ENCODE assay signal across 20 cellular contexts in genomic region chr7:14303536-14303935, GRCh38.
A peak's percentile ranks its signal among the peaks of the same experiment; 100 is the strongest.
DNase-seq lines count a peak whose midpoint lies in the region; ATAC-seq, FAIRE-seq and TF ChIP-seq lines count a peak whose summit lies in the region.
"Had no signal": no experiment of that assay in that cellular context is flagged by ENCODE, and none has a peak within 500 bp of the region (broad histone marks: within the 10 kb centered on the region; RNA-seq: fewer than 3 reads in every experiment).

No MANE protein-coding gene starts in this region.

- no peak for FAIRE-seq in urothelium cell line (lab: Jason Lieb, UNC)
- FAIRE-seq: GM12891, GM18507 had no signal

- CTCF ChIA-PET in Calu3 (lab: Charles Lee) = no interaction called here

- H3K36me3 ChIP-seq in brain microvascular endothelial cell (replicated peaks) = no peaks in the 10 kb centered on the region
- H3K36me3 ChIP-seq: BE2C, SJCRH30 had no signal

- no peak overlapping the region for H3K27ac Mint-ChIP-seq in Calu3 (ENCODE audit: unreplicated experiment)
- H3K27ac Mint-ChIP-seq: CD4-positive, CD25-positive, alpha-beta regulatory T cell; H9 had no signal

- no peaks in the 10 kb centered on the region for H3K36me3 Mint-ChIP-seq in Calu3 (ENCODE audit: insufficient read depth, unreplicated experiment)
- H3K36me3 Mint-ChIP-seq: CD4-positive, CD25-positive, alpha-beta regulatory T cell had no signal

- no peaks in the 10 kb centered on the region for H3K27me3 ChIP-seq in brain microvascular endothelial cell (replicated peaks)
- H3K27me3 ChIP-seq: BE2C, SJCRH30 had no signal

- no peaks in the 10 kb centered on the region for H3K27me3 Mint-ChIP-seq in Calu3 (ENCODE audit: unreplicated experiment)
- H3K27me3 Mint-ChIP-seq: CD4-positive, CD25-positive, alpha-beta regulatory T cell had no signal

- H3K4me3 ChIP-seq in epithelial cell of esophagus (ENCODE audit: low read length) (no peak overlapping the region), brain microvascular endothelial cell (ENCODE audit: low read depth, low read length) (no peak overlapping the region)
- H3K4me3 ChIP-seq: SJCRH30 had no signal

- no TSS peak for BruUV-seq in Calu3 (replicated peaks; lab: Mats Ljungman, UMichigan)

- no peaks in the 10 kb centered on the region for H3K4me1 Mint-ChIP-seq in Calu3 (ENCODE audit: low read depth, unreplicated experiment)
- H3K4me1 Mint-ChIP-seq: CD4-positive, CD25-positive, alpha-beta regulatory T cell had no signal

- no peak overlapping the region for H3K4me3 Mint-ChIP-seq in Calu3 (ENCODE audit: low read depth, unreplicated experiment)
- H3K4me3 Mint-ChIP-seq: CD4-positive, CD25-positive, alpha-beta regulatory T cell; H9 had no signal

- DNase-seq in Calu3 (peak; percentile 11), HuH-7 (ENCODE audit: low spot score) (peak; percentile 19), epithelial cell of esophagus (ENCODE audit: low read depth) (peak; percentile 13), left kidney (ENCODE audit: low read depth, low spot score) (peak; percentile 76), urothelium cell line (ENCODE audit: low spot score) (no peak), middle frontal gyrus (ENCODE audit: extremely low spot score, low spot score) (no peak), brain microvascular endothelial cell (no peak)
- DNase-seq: BE2C; CD4-positive, CD25-positive, alpha-beta regulatory T cell; DMS153; H9; KG1; NCI-H1417; NCI-H187; NCI-H2227 treated with DMSO at 0.1 percent for 48 hours; NCI-H524; SJCRH30 had no signal

- intact Hi-C loops in Calu3 (cut with micrococcal nuclease; ENCODE audit: unreplicated experiment) = no loop called here

- TF ChIP-seq CTCF in Calu3 (IDR thresholded peaks at IDR 0.05; ENCODE audit: unreplicated experiment) (no peak), epithelial cell of esophagus (IDR thresholded peaks at IDR 0.05; ENCODE audit: insufficient read depth, low read depth, low read length, missing control alignments) (no peak), brain microvascular endothelial cell (IDR thresholded peaks at IDR 0.05; ENCODE audit: low read depth, low read length, missing control alignments) (no peak)

- no peak overlapping the region for H3K27ac ChIP-seq in brain microvascular endothelial cell
- H3K27ac ChIP-seq: SJCRH30 had no signal

- in situ Hi-C loops in brain microvascular endothelial cell (cut with HindIII; ENCODE audit: low pct_ligation_motif_present, low sequenced_read_pairs) = no loop called here

- no peaks in the 10 kb centered on the region for H3K9me3 Mint-ChIP-seq in Calu3 (ENCODE audit: low read depth, unreplicated experiment)
- H3K9me3 Mint-ChIP-seq: H9 had no signal

- no peak for ATAC-seq in HG02763 (IDR thresholded peaks at IDR 0.05; ENCODE audit: unreplicated experiment)

Comparison
In these comparisons a context has a peak if more than half of its experiments do, and no peak if none do; other contexts are left out.
1. DNase-seq: peak in Calu3 (single experiment), HuH-7 (single experiment), epithelial cell of esophagus (single experiment) and left kidney (single experiment); none in urothelium cell line (single experiment), middle frontal gyrus (single experiment) and brain microvascular endothelial cell (single experiment).